Comparison of ENCODE assay signal across 8 cellular contexts in genomic region chr10:27742195-27742925, GRCh38. TPM values are rescaled to one million over a fixed set of nuclear protein-coding genes. Genes with fewer than 3 reads are reported as not detected.
DNase-seq lines count a peak whose midpoint lies in the region; ATAC-seq and TF ChIP-seq lines count a peak whose summit lies in the region.

No MANE protein-coding gene starts in this region.

- H3K9me3 ChIP-seq in AG04450 (ENCODE audit: control insufficient read depth, insufficient read depth, low read length), result peaks cover 9% of the 10 kb centered on the region; the same call in 1 of the 2 replicates

- H3K4me3 ChIP-seq in AG04450 (ENCODE audit: low read depth, low read length) (peak overlapping the region; percentile 57), epithelial cell of proximal tubule (ENCODE audit: low read depth, low read length) (peak overlapping the region; percentile 58)

- peak; percentile 68 for DNase-seq in AG04450 (ENCODE audit: low read depth, low spot score)
- DNase-seq in NCI-H748 (lab: John Stamatoyannopoulos, UW; ENCODE audit: unreplicated experiment), result peak; percentile 61
- peak; percentile 67 for DNase-seq in activated T-cell treated with anti-CD3 and anti-CD28 coated beads for 1 hour (ENCODE audit: low read depth)
- DNase-seq in epithelial cell of proximal tubule (ENCODE audit: low read depth), result peak; percentile 6
- DNase-seq in mucosa of gallbladder (ENCODE audit: low spot score), result peak; percentile 76
- DNase-seq in stimulated activated CD8-positive, alpha-beta memory T cell treated with anti-CD3 and anti-CD28 coated beads, Interleukin-2, amount 100 ng/mL, for 1 hour (ENCODE audit: low read depth in 2 of 2), result peak; percentile 43 to 56

- CTCF ChIA-PET in AG04450 (lab: Charles Lee), result interaction anchor here (0.6 to 4.7 kb wide), 37 partner anchors 12 to 651 kb away, joined by 3 to 63 read pairs (median 4); partner anchors contain the start of gene RAB18

- peak overlapping the region; percentile 88 for H3K27ac ChIP-seq in AG04450 (ENCODE audit: low read depth, low read length)

- H3K27me3 ChIP-seq in AG04450 (ENCODE audit: control insufficient read depth, insufficient read depth, low read length), result peaks cover 54% of the 10 kb centered on the region

- ATAC-seq in GM18868 (IDR thresholded peaks at IDR 0.05; ENCODE audit: unreplicated experiment) (peak; percentile 95), HG03108 (IDR thresholded peaks at IDR 0.05; ENCODE audit: unreplicated experiment) (peak; percentile 92)

- TF ChIP-seq CTCF in AG04450 (IDR thresholded peaks at IDR 0.05; ENCODE audit: low read depth, low read length), result peak; percentile 74
- peak; percentile 70 for TF ChIP-seq CTCF in epithelial cell of proximal tubule (conservative IDR thresholded peaks at IDR 0.05; ENCODE audit: low read depth, low read length)

- POLR2A ChIA-PET in AG04450 (lab: Yijun Ruan, JAX), result interaction anchor here (0.6 to 1.5 kb wide), 2 partner anchors 14 to 417 kb away, joined by 3 to 4 read pairs; no protein-coding TSS in a partner anchor

RNA-seq across cellular contexts. Expression of gene MKX, which starts 3.3 kb away (rescaled TPM):
- 0.76 and 0.87 TPM in 2 replicates for polyA plus RNA-seq in AG04450 (2011; rRNA removed)
- polyA minus RNA-seq in AG04450 (2011; rRNA and poly(A)+ RNA removed), result 0.51 and 1.2 TPM in 2 replicates
- total RNA-seq in epithelial cell of proximal tubule (0.06 and 0.07 TPM in 2 replicates), mucosa of gallbladder (5.2 TPM)

Comparison
In these comparisons a context has a peak if more than half of its experiments do, and no peak if none do; other contexts are left out.
1. Peak in every context shown above with its lines: DNase-seq, ATAC-seq, H3K4me3 ChIP-seq and H3K27ac ChIP-seq.
2. DNase-seq: peak in every context shown above with its lines; median percentile 76 in mucosa of gallbladder; 68 in AG04450; 67 in activated T-cell treated with anti-CD3 and anti-CD28 coated beads for 1 hour; 61 in NCI-H748; 50 in stimulated activated CD8-positive, alpha-beta memory T cell treated with anti-CD3 and anti-CD28 coated beads, Interleukin-2, amount 100 ng/mL, for 1 hour; 6 in epithelial cell of proximal tubule.